Comparison of ENCODE assay signal across 1 cellular context in the genomic region with DNA sequence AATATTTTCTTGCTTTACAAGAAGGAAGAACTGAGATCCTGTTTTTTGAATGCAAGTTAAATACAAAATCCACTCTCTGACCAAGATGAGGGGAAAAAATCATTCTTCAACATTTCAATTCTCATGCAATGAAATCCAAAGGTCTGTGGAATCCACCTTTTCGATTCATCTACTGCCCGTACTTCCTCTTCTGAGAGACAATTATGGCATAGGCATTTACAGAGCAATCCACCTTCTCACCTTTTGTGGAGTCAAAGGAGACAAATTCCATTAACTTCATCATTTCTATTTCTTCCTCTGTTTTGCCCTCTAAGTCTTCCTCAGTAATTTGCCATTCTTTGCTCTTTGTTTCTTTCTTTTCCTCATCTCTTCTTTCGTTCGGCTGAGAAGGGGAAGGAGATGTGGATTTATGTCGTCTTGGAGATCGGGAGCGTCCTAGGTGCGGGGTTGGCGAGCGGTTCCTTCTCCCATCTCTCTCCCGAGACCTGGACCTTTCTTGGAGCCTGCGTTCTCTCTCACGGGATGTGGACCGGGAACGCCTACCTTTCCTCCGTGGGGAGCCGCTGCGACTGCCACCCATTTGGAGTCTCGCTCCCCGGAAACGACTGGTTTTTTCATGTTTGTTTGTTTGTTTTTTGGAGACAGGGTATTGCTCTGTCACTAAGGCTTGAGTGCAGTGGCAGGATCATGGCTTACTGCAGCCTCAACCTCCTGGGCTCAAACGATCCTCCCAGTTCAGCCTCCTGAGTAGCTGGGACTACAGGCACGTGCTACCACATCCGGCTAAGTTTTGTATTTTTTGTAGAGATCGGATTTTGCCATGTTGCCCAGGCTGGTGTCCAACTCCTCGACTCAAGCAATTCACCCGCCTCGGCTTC.
TF ChIP-seq lines count a peak whose summit lies in the region.

No MANE protein-coding gene starts in this region.

TF ChIP-seq in K562, 482 proteins besides CTCF, POLR2A, EP300 and RAD21:
- no peak for TF ChIP-seq ZNF253 (CRISPR knock-in tag; conservative IDR thresholded peaks at IDR 0.05)
- TF ChIP-seq ELF4 (CRISPR knock-in tag; IDR thresholded peaks at IDR 0.05) = no peak
- TF ChIP-seq, protein P1, sequence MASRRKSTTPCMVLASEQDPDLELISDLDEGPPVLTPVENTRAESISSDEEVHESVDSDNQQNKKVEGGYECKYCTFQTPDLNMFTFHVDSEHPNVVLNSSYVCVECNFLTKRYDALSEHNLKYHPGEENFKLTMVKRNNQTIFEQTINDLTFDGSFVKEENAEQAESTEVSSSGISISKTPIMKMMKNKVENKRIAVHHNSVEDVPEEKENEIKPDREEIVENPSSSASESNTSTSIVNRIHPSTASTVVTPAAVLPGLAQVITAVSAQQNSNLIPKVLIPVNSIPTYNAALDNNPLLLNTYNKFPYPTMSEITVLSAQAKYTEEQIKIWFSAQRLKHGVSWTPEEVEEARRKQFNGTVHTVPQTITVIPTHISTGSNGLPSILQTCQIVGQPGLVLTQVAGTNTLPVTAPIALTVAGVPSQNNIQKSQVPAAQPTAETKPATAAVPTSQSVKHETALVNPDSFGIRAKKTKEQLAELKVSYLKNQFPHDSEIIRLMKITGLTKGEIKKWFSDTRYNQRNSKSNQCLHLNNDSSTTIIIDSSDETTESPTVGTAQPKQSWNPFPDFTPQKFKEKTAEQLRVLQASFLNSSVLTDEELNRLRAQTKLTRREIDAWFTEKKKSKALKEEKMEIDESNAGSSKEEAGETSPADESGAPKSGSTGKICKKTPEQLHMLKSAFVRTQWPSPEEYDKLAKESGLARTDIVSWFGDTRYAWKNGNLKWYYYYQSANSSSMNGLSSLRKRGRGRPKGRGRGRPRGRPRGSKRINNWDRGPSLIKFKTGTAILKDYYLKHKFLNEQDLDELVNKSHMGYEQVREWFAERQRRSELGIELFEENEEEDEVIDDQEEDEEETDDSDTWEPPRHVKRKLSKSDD (conservative IDR thresholded peaks at IDR 0.05; ENCODE audit: low read length) = no peak
- TF ChIP-seq SNIP1 (IDR thresholded peaks at IDR 0.05; ENCODE audit: low read depth) = no peak
- TF ChIP-seq, protein P2, sequence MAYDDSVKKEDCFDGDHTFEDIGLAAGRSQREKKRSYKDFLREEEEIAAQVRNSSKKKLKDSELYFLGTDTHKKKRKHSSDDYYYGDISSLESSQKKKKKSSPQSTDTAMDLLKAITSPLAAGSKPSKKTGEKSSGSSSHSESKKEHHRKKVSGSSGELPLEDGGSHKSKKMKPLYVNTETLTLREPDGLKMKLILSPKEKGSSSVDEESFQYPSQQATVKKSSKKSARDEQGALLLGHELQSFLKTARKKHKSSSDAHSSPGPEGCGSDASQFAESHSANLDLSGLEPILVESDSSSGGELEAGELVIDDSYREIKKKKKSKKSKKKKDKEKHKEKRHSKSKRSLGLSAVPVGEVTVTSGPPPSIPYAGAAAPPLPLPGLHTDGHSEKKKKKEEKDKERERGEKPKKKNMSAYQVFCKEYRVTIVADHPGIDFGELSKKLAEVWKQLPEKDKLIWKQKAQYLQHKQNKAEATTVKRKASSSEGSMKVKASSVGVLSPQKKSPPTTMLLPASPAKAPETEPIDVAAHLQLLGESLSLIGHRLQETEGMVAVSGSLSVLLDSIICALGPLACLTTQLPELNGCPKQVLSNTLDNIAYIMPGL (CRISPR knock-in tag; IDR thresholded peaks at IDR 0.05) = no peak
- no peak for TF ChIP-seq KLF16 (IDR thresholded peaks at IDR 0.05)
- TF ChIP-seq CREM (IDR thresholded peaks at IDR 0.05; ENCODE audit: low read depth) = no peak
- TF ChIP-seq ZNF133 (CRISPR knock-in tag; IDR thresholded peaks at IDR 0.05) = no peak
- no peak for TF ChIP-seq EHMT2 (IDR thresholded peaks at IDR 0.05)
- no peak for TF ChIP-seq ZNF143 (CRISPR knock-in tag; IDR thresholded peaks at IDR 0.05)
- no peak for TF ChIP-seq ZNF3 (CRISPR knock-in tag; IDR thresholded peaks at IDR 0.05)
- no peak for TF ChIP-seq ETV5 (CRISPR knock-in tag; IDR thresholded peaks at IDR 0.05; ENCODE audit: low read depth)
- TF ChIP-seq, protein P3, sequence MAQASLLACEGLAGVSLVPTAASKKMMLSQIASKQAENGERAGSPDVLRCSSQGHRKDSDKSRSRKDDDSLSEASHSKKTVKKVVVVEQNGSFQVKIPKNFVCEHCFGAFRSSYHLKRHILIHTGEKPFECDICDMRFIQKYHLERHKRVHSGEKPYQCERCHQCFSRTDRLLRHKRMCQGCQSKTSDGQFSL (CRISPR knock-in tag; IDR thresholded peaks at IDR 0.05) = no peak
- TF ChIP-seq, protein P3 (tag; IDR thresholded peaks at IDR 0.05) = no peak
- TF ChIP-seq NR2C2 (CRISPR knock-in tag; IDR thresholded peaks at IDR 0.05) = no peak
- TF ChIP-seq NR2C2 (tag; IDR thresholded peaks at IDR 0.05) = no peak
- TF ChIP-seq U2AF2 (optimal IDR thresholded peaks at IDR 0.05; ENCODE audit: low read depth, low read length) = no peak
- no peak for TF ChIP-seq MBD2 (IDR thresholded peaks at IDR 0.05; ENCODE audit: borderline replicate concordance, low read depth)
- TF ChIP-seq BRD9 (IDR thresholded peaks at IDR 0.05; ENCODE audit: low read depth, partially characterized antibody) = no peak
- TF ChIP-seq ZZZ3 (IDR thresholded peaks at IDR 0.05) = no peak
